In the genomic region with DNA sequence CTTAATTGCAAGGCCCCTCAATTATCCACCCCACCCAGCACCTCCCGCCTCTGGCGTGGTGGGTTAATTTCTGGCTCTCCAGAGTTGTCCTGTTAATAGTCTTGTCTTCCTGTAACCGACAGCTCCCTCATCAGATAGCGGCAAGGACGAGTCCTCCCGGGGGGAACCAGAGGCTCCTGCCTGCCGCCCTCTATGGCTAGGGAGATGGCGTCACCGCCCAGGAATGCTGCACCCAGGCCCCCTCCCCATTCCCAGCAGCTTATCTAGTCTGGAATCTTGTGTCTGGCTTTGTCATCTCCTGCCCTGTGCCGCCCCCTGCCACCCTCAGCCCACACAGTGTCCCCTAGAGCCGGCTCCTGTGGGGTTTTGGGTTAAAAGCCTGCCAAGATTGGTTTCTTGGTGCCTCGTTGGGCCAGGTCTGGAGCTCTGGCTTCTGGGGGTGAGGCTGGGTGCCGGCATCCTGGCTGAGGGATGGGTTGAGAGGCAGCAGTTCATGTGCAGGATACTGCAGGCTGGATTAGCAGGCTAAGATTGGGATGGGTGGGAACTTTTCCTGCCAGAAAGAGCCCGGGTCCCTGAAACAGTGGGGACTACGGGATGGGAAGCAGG, we compare ENCODE assay signal across 16 cellular contexts. TPM values are rescaled to one million over a fixed set of nuclear protein-coding genes. Genes with fewer than 3 reads are reported as not detected.
DNase-seq lines count a peak whose midpoint lies in the region; ATAC-seq and TF ChIP-seq lines count a peak whose summit lies in the region.
"Had no signal": no experiment of that assay in that cellular context is flagged by ENCODE, and none has a peak within 500 bp of the region (broad histone marks: within the 10 kb centered on the region; RNA-seq: fewer than 3 reads in every experiment).

No MANE protein-coding gene starts in this region.

- H3K36me3 Mint-ChIP-seq in GM23338 (ENCODE audit: low read depth), result no peaks in the 10 kb centered on the region; the same call in 2 of the 3 replicates
- no peaks in the 10 kb centered on the region for H3K36me3 Mint-ChIP-seq in CD4-positive, alpha-beta T cell (ENCODE audit: low read depth)
- no peaks in the 10 kb centered on the region for H3K36me3 Mint-ChIP-seq in activated T-cell treated with anti-CD3 and anti-CD28 coated beads, Interleukin-2, amount 50 U/mL, for 24 hours (ENCODE audit: low read depth)
- H3K36me3 Mint-ChIP-seq: activated naive CD4-positive, alpha-beta T cell treated with anti-CD3 and anti-CD28 coated beads, Interleukin-2, amount 50 U/mL, for 24 hours; CD4-positive, CD25-positive, alpha-beta regulatory T cell; T-cell had no signal

- H3K4ac ChIP-seq in trophoblast cell (ENCODE audit: low read depth, low read length), result peak overlapping the region; percentile 90

- H3K27me3 ChIP-seq in GM23338 (ENCODE audit: insufficient read depth), result no peaks in the 10 kb centered on the region
- no peaks in the 10 kb centered on the region for H3K27me3 ChIP-seq in SJSA1 (replicated peaks)
- H3K27me3 ChIP-seq in trophoblast cell (ENCODE audit: insufficient read depth, low read length), result no peaks in the 10 kb centered on the region
- H3K27me3 ChIP-seq in CD4-positive, alpha-beta T cell (ENCODE audit: control insufficient read depth, insufficient read depth, low read length), result peaks cover 13% of the 10 kb centered on the region
- H3K27me3 ChIP-seq: cardiac muscle cell had no signal

- WGBS in trophoblast cell (ENCODE audit: extremely low coverage, insufficient coverage, insufficient read length), result no CpG with 5 or more reads among the region's 15 CpGs

- H3K79me1 ChIP-seq in trophoblast cell (ENCODE audit: low read length), result peaks cover 56% of the 10 kb centered on the region

- H3F3A ChIP-seq in GM23338 (replicated peaks; ENCODE audit: low read depth), result no peaks in the 10 kb centered on the region

- H2BK120ac ChIP-seq in trophoblast cell (ENCODE audit: insufficient read depth, low read length, poor library complexity), result peak overlapping the region; percentile 100

- H3K79me2 ChIP-seq in GM23338 (replicated peaks; ENCODE audit: insufficient read depth), result no peaks in the 10 kb centered on the region
- peaks cover 11% of the 10 kb centered on the region for H3K79me2 ChIP-seq in trophoblast cell (ENCODE audit: control insufficient read depth, insufficient read depth, low read length, poor library complexity)

- H4K20me1 ChIP-seq in GM23338 (replicated peaks; ENCODE audit: insufficient read depth), result no peaks in the 10 kb centered on the region

- H3K9me2 ChIP-seq in GM23338 (ENCODE audit: insufficient read depth), result no peaks in the 10 kb centered on the region

- H3K9me3 ChIP-seq in SJSA1 (replicated peaks), result no peaks in the 10 kb centered on the region
- no peaks in the 10 kb centered on the region for H3K9me3 ChIP-seq in trophoblast cell (ENCODE audit: insufficient read depth, low read depth, low read length)
- no peaks in the 10 kb centered on the region for H3K9me3 ChIP-seq in CD4-positive, alpha-beta T cell (ENCODE audit: control insufficient read depth, low read length)
- H3K9me3 ChIP-seq: psoas muscle had no signal

- intact Hi-C loops in CD4-positive, alpha-beta T cell (cut with DNase I, micrococcal nuclease), result no loop called here

- H3K18ac ChIP-seq in trophoblast cell (ENCODE audit: low read length), result peak overlapping the region; percentile 93

- H3K27ac Mint-ChIP-seq in GM23338, result no peak overlapping the region
- no peak overlapping the region for H3K27ac Mint-ChIP-seq in CD4-positive, alpha-beta T cell
- no peak overlapping the region for H3K27ac Mint-ChIP-seq in activated T-cell treated with anti-CD3 and anti-CD28 coated beads, Interleukin-2, amount 50 U/mL, for 24 hours
- H3K27ac Mint-ChIP-seq: activated naive CD4-positive, alpha-beta T cell treated with anti-CD3 and anti-CD28 coated beads, Interleukin-2, amount 50 U/mL, for 24 hours; CD4-positive, CD25-positive, alpha-beta regulatory T cell; T-cell had no signal

- peak overlapping the region; percentile 96 for H3K14ac ChIP-seq in trophoblast cell (ENCODE audit: low read length)

- H2AFZ ChIP-seq in GM23338, result peak overlapping the region; percentile 90
- H2AFZ ChIP-seq in trophoblast cell (ENCODE audit: insufficient read depth, low read length, poor library complexity), result no peak overlapping the region

- H3K36me3 ChIP-seq in GM23338 (ENCODE audit: insufficient read depth) (no peaks in the 10 kb centered on the region), SJSA1 (peaks cover 14% of the 10 kb centered on the region), trophoblast cell (ENCODE audit: control insufficient read depth in 1 of 2, insufficient read depth in 2 of 2, low read length in 2 of 2) (no peaks in the 10 kb centered on the region)
- H3K36me3 ChIP-seq: cardiac muscle cell had no signal

- H4K91ac ChIP-seq in trophoblast cell (ENCODE audit: low read depth, low read length), result peak overlapping the region; percentile 100

- CTCF ChIA-PET in CD4-positive, alpha-beta T cell (lab: Charles Lee), result no interaction called here
- CTCF ChIA-PET in RWPE1 (lab: Yijun Ruan, JAX), result interaction anchor here (0.8 kb wide), 1 partner anchor 1287 kb away, joined by 3 read pairs; no protein-coding TSS in a partner anchor

- peak overlapping the region; percentile 6 for H4K12ac ChIP-seq in trophoblast cell (ENCODE audit: low read depth, low read length)

- H3K4me2 ChIP-seq in GM23338 (0 out of 2 replicates have a peak overlapping the region, but pooled peaks have one; percentile 48), trophoblast cell (ENCODE audit: low read length) (peak overlapping the region; percentile 36)

- H3K9ac ChIP-seq in trophoblast cell (ENCODE audit: low read length), result no peak overlapping the region

- no peaks in the 10 kb centered on the region; the same call in 2 of the 3 replicates for H3K9me3 Mint-ChIP-seq in GM23338
- H3K9me3 Mint-ChIP-seq in CD4-positive, alpha-beta T cell, result no peaks in the 10 kb centered on the region
- no peaks in the 10 kb centered on the region for H3K9me3 Mint-ChIP-seq in activated T-cell treated with anti-CD3 and anti-CD28 coated beads, Interleukin-2, amount 50 U/mL, for 24 hours
- H3K9me3 Mint-ChIP-seq: activated naive CD4-positive, alpha-beta T cell treated with anti-CD3 and anti-CD28 coated beads, Interleukin-2, amount 50 U/mL, for 24 hours; T-cell had no signal

- H3K4me3 ChIP-seq in GM23338, result no peak overlapping the region
- peak overlapping the region; percentile 16 for H3K4me3 ChIP-seq in SJSA1
- H3K4me3 ChIP-seq in fibroblast of villous mesenchyme (ENCODE audit: low read depth, low read length), result no peak overlapping the region
- H3K4me3 ChIP-seq in trophoblast cell (ENCODE audit: low read depth, low read length), result no peak overlapping the region
- H3K4me3 ChIP-seq: cardiac muscle cell, psoas muscle had no signal

- DNase-seq in GM23338 (ENCODE audit: low spot score) (peak; percentile 72), SJSA1 (ENCODE audit: low read depth in 1 of 2, low spot score in 2 of 2) (peak; percentile 94), fibroblast of villous mesenchyme (ENCODE audit: low read depth) (peak; percentile 3), trophoblast cell (peak; percentile 18 to 33), RWPE1 (ENCODE audit: low spot score) (no peak)
- no peak for DNase-seq in CD4-positive, alpha-beta T cell
- DNase-seq in activated T-cell treated with anti-CD3 and anti-CD28 coated beads, Interleukin-2, amount 50 U/mL, for 24 hours, result no peak
- DNase-seq: CD4-positive, CD25-positive, alpha-beta regulatory T cell; NCI-H1092; NCI-H446; PC-3; psoas muscle; T-cell had no signal

- H2AK5ac ChIP-seq in trophoblast cell (ENCODE audit: low read length), result peak overlapping the region; percentile 88

- H3K23ac ChIP-seq in trophoblast cell (ENCODE audit: low read length), result no peak overlapping the region

- peak overlapping the region; percentile 93 for H4K8ac ChIP-seq in trophoblast cell (ENCODE audit: low read depth, low read length)

- peak; percentile 69 for ATAC-seq in GM23338
- no peak for ATAC-seq in CD4-positive, alpha-beta T cell (ENCODE audit: poor library complexity)
- ATAC-seq: PC-3, psoas muscle, T-cell had no signal

- H2BK12ac ChIP-seq in trophoblast cell (ENCODE audit: low read length), result peak overlapping the region; percentile 84

- peaks cover 12% of the 10 kb centered on the region for H3K4me1 Mint-ChIP-seq in GM23338
- H3K4me1 Mint-ChIP-seq in CD4-positive, alpha-beta T cell (ENCODE audit: low read depth), result no peaks in the 10 kb centered on the region
- no peaks in the 10 kb centered on the region for H3K4me1 Mint-ChIP-seq in activated T-cell treated with anti-CD3 and anti-CD28 coated beads, Interleukin-2, amount 50 U/mL, for 24 hours (ENCODE audit: low read depth)
- H3K4me1 Mint-ChIP-seq: activated naive CD4-positive, alpha-beta T cell treated with anti-CD3 and anti-CD28 coated beads, Interleukin-2, amount 50 U/mL, for 24 hours; CD4-positive, CD25-positive, alpha-beta regulatory T cell; T-cell had no signal

- peak overlapping the region; percentile 96 for H2BK5ac ChIP-seq in trophoblast cell (ENCODE audit: low read depth, low read length, poor library complexity)

- TF ChIP-seq CTCF in GM23338 (conservative IDR thresholded peaks at IDR 0.05; ENCODE audit: low read depth in 2 of 2) (0 out of 4 replicates have a peak, but pooled peaks of 1 of the 2 experiments have one; percentile 23), fibroblast of villous mesenchyme (IDR thresholded peaks at IDR 0.05; ENCODE audit: insufficient read depth, low read depth, low read length) (no peak), RWPE1 (conservative IDR thresholded peaks at IDR 0.05; ENCODE audit: low read depth) (no peak)
- no peak for TF ChIP-seq CTCF in CD4-positive, alpha-beta T cell (IDR thresholded peaks at IDR 0.05)

- POLR2A ChIA-PET in CD4-positive, alpha-beta T cell (lab: Charles Lee), result no interaction called here
- POLR2A ChIA-PET in RWPE1 (lab: Yijun Ruan, JAX; ENCODE audit: low non-redundant PET), result no interaction called here

- H3K4me1 ChIP-seq in GM23338 (ENCODE audit: insufficient read depth) (no peaks in the 10 kb centered on the region), SJSA1 (replicated peaks) (peaks cover 58% of the 10 kb centered on the region), trophoblast cell (ENCODE audit: control insufficient read depth in 1 of 2, insufficient read depth in 2 of 2, low read length in 2 of 2) (peaks cover 33 to 50% of the 10 kb centered on the region in 2 experiments)

- H3K27ac ChIP-seq in GM23338 (ENCODE audit: low read depth), result no peak overlapping the region
- peak overlapping the region; percentile 88 for H3K27ac ChIP-seq in SJSA1
- H3K27ac ChIP-seq in trophoblast cell (ENCODE audit: low read depth, low read length), result peak overlapping the region; percentile 99
- no peak overlapping the region for H3K27ac ChIP-seq in CD4-positive, alpha-beta T cell (ENCODE audit: low read depth, low read length)
- H3K27ac ChIP-seq in RWPE1, result no peak overlapping the region
- H3K27ac ChIP-seq: cardiac muscle cell, psoas muscle had no signal

- H3K4me3 Mint-ChIP-seq in GM23338, result no peak overlapping the region
- H3K4me3 Mint-ChIP-seq in CD4-positive, alpha-beta T cell, result no peak overlapping the region
- H3K4me3 Mint-ChIP-seq in activated T-cell treated with anti-CD3 and anti-CD28 coated beads, Interleukin-2, amount 50 U/mL, for 24 hours, result no peak overlapping the region
- H3K4me3 Mint-ChIP-seq: activated naive CD4-positive, alpha-beta T cell treated with anti-CD3 and anti-CD28 coated beads, Interleukin-2, amount 50 U/mL, for 24 hours; CD4-positive, CD25-positive, alpha-beta regulatory T cell; T-cell had no signal

- peaks cover 9% of the 10 kb centered on the region for H3K27me3 Mint-ChIP-seq in GM23338 (ENCODE audit: insufficient read depth, low read depth, poor library complexity)
- peaks cover 45% of the 10 kb centered on the region for H3K27me3 Mint-ChIP-seq in CD4-positive, alpha-beta T cell
- peaks cover 38% of the 10 kb centered on the region for H3K27me3 Mint-ChIP-seq in activated T-cell treated with anti-CD3 and anti-CD28 coated beads, Interleukin-2, amount 50 U/mL, for 24 hours

RNA-seq across cellular contexts. Expression of a gene that starts 48.8 kb away (rescaled TPM):
- total RNA-seq in GM23338 (2014; rRNA removed; shearing (Covaris generic)), result not detected in 2 replicates
- not detected in 2 replicates for polyA plus RNA-seq in GM23338 (2016; fragmentation: Nextera tagmentation; extraction: Ambion mirVana)
- total RNA-seq in SJSA1 (2014; rRNA removed; shearing (Covaris generic)), result 3.0 and 6.7 TPM in 2 replicates
- total RNA-seq in fibroblast of villous mesenchyme, result 0.32 TPM in 1 of 2 replicates, not detected in the other
- polyA plus RNA-seq in trophoblast cell (2013), result 0.14 and 0.19 TPM in 2 replicates
- total RNA-seq in CD4-positive, alpha-beta T cell, result not detected
- total RNA-seq: psoas muscle, T-cell, temporal lobe had no signal
- polyA plus RNA-seq: CD4-positive, CD25-positive, alpha-beta regulatory T cell had no signal

Comparison
In these comparisons a context has a peak if more than half of its experiments do, and no peak if none do; other contexts are left out.
1. DNase-seq: peak in GM23338 (single experiment), SJSA1 (2 of 2), fibroblast of villous mesenchyme (single experiment) and trophoblast cell (2 of 2); none in CD4-positive, alpha-beta T cell (0 of 10), RWPE1 (single experiment) and activated T-cell treated with anti-CD3 and anti-CD28 coated beads, Interleukin-2, amount 50 U/mL, for 24 hours (single experiment).
2. H3K27ac ChIP-seq: peak in SJSA1 (single experiment) and trophoblast cell (single experiment); none in GM23338 (single experiment), CD4-positive, alpha-beta T cell (single experiment) and RWPE1 (single experiment).